1 cellular context compared by ENCODE assay signal in genomic region chr9:129823163-129823933, GRCh38.
TF ChIP-seq lines count a peak whose summit lies in the region.

No MANE protein-coding gene starts in this region.

TF ChIP-seq in IMR-90, 13 proteins besides CTCF, POLR2A, EP300 and RAD21 (continued from another document):
- no peak for TF ChIP-seq MXI1 (IDR thresholded peaks at IDR 0.05; ENCODE audit: borderline replicate concordance, low read depth, low read length)
- no peak for TF ChIP-seq SMC3 (IDR thresholded peaks at IDR 0.05; ENCODE audit: low read depth, low read length)
- TF ChIP-seq FOS (IDR thresholded peaks at IDR 0.05; ENCODE audit: low read depth, low read length): no peak
- TF ChIP-seq CEBPB (IDR thresholded peaks at IDR 0.05; ENCODE audit: low read depth, low read length): no peak
- no peak for TF ChIP-seq NFE2L2 (IDR thresholded peaks at IDR 0.05; ENCODE audit: low read depth, low read length)
- TF ChIP-seq CHD1 (IDR thresholded peaks at IDR 0.05; ENCODE audit: low read depth, low read length): no peak
- no peak for TF ChIP-seq BHLHE40 (IDR thresholded peaks at IDR 0.05; ENCODE audit: low read depth, low read length)
TF ChIP-seq in IMR-90: peak in this region for 0.
